ENCODE assay signal across 8 cellular contexts in the genomic region with DNA sequence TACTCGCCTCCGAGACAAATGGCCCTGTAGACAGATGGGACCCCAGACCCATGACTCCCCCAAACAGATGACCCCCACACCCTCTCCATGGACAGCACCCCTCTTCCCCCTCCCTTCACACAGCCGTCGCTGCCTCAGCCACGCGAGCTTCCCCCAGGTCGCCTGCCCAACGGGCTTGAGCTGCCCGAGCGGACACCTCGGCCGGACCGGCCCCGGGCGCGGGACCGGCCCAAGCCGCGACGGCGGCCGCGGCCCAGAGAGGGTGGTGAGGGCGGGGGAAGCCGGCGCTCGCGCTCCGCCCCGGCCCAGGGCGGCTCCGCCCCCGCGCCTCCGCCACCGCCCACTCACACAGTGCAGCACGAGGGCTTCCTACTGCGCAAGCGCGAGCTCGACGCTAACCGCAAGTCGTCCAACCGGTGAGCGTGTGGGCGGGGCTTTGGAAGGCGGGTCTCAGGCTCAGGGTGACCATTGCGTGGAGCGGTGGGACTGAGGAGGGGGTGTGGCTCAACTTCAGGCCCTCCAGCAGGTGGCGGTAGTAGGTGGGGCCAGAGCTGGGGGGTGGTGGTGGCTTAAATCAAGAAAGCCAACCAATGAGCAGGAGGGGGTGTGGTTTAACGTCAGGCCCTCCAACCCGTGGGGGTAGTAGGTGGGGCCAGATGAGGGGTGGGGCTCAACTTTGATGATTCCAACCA. TPM values are rescaled to one million over a fixed set of nuclear protein-coding genes. Genes with fewer than 3 reads are reported as not detected.
DNase-seq lines count a peak whose midpoint lies in the region; ATAC-seq and TF ChIP-seq lines count a peak whose summit lies in the region.

No MANE protein-coding gene starts in this region.

- peak overlapping the region in 1 of 2 donors; percentile 81 for H3K27ac ChIP-seq in coronary artery

- DNase-seq in BE2C (peak; percentile 100), NCI-H524 (lab: John Stamatoyannopoulos, UW) (peak; percentile 98), coronary artery (ENCODE audit: low spot score) (peak; percentile 99), left kidney (ENCODE audit: low read depth, low spot score) (peak; percentile 99)
- DNase-seq in activated CD4-positive, alpha-beta T cell treated with anti-CD3 and anti-CD28 coated beads for 48 hours = peak; percentile 98
- peak; percentile 98 for DNase-seq in stimulated activated CD4-positive, alpha-beta T cell treated with anti-CD3 and anti-CD28 coated beads, Interleukin-1b, Interleukin-23, amount 100 ng/mL, for 48 hours

- TF ChIP-seq CTCF in BE2C (IDR thresholded peaks at IDR 0.05; ENCODE audit: low read depth, low read length) (no peak), coronary artery (IDR thresholded peaks at IDR 0.05) (no peak)

- H3K4me3 ChIP-seq in BE2C (ENCODE audit: low read depth, low read length) (peak overlapping the region; percentile 47), coronary artery (peak overlapping the region; percentile 74)

- ATAC-seq in GM19324 (IDR thresholded peaks at IDR 0.05; ENCODE audit: low FRiP score, unreplicated experiment) = peak; percentile 92
- ATAC-seq in HG03457 (IDR thresholded peaks at IDR 0.05; ENCODE audit: unreplicated experiment) = peak; percentile 69

- H3K36me3 ChIP-seq in BE2C = no peaks in the 10 kb centered on the region

- peaks cover 7% of the 10 kb centered on the region for H3K4me1 ChIP-seq in BE2C

- no peaks in the 10 kb centered on the region for H3K9me3 ChIP-seq in BE2C

- H3K27me3 ChIP-seq in BE2C = peaks cover 16% of the 10 kb centered on the region

RNA-seq across cellular contexts. Expression of a gene that starts 6.2 kb away (rescaled TPM):
- 58.0 TPM for polyA plus RNA-seq in BE2C (2012; ENCODE audit: insufficient read depth, insufficient read length, low read depth)

RNA-seq across cellular contexts. Expression of a gene that starts 30.7 kb away (rescaled TPM):
- 116 TPM for polyA plus RNA-seq in BE2C (2012; ENCODE audit: insufficient read depth, insufficient read length, low read depth)
